Comparison of ENCODE assay signal across 8 cellular contexts in the genomic region with DNA sequence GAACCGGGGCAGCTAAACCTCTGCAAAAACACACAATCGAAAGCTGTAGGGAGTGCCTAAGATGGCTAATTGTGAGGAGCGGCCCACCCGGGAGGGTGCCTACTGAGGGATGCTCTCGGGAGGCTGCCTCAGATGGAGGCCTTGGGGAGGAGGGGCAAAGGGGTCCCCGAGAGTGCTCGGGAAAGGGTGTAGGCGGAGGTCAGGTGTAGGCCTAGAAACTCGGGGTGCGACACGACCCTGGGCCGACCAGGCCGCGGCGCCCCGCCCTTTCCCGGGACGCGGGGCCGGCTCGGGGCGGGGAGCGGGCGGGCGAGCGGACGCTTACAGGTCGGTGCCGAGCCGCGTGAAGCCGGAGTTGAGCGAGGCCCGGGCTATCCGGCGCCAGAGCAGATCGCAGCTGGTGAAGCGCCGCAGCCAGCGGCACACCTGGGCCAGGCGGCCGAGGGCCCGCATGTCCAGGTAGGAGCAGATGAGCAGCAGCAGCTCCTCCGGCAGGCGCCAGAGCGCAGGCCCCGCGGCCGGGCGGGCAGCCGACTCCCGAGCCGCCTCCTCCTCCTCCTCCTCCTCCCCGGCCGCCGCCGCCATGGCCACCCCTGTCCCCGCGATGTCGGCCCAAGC. TPM values are rescaled to one million over a fixed set of nuclear protein-coding genes. Genes with fewer than 3 reads are reported as not detected.
DNase-seq lines count a peak whose midpoint lies in the region; ATAC-seq, FAIRE-seq and TF ChIP-seq lines count a peak whose summit lies in the region.

No MANE protein-coding gene starts in this region.

- 1% methylated on average over 31 to 60 of the region's 60 CpGs for WGBS in pancreas, 2 donors

- H3K4me3 ChIP-seq in BLaER1 treated with 17β-estradiol and CSF1 and Interleukin-3, amounts not matched to agents 10 nM and 100 nM = peak overlapping the region; percentile 69 to 91 (median 86)
- H3K4me3 ChIP-seq in pancreas (peak overlapping the region; percentile 70 to 85 (median 82)), tibial artery (peak overlapping the region; percentile 73 to 88)

- ATAC-seq in GM19043 (IDR thresholded peaks at IDR 0.05; ENCODE audit: low read depth, unreplicated experiment) (peak; percentile 47), HG03354 (IDR thresholded peaks at IDR 0.05; ENCODE audit: poor library complexity, severe bottlenecking, unreplicated experiment) (peak; percentile 69), pancreas (peak; percentile 83 to 93 (median 86))

- H4K20me1 ChIP-seq in BLaER1 treated with 17β-estradiol and CSF1 and Interleukin-3, amounts not matched to agents 10 nM and 100 nM = peaks cover 3 to 35% (median 22%) of the 10 kb centered on the region in 11 experiments; a peak in 14 of 22 replicates

- H3K4me2 ChIP-seq in BLaER1 treated with 17β-estradiol and CSF1 and Interleukin-3, amounts not matched to agents 10 nM and 100 nM = peak overlapping the region; percentile 79 to 97 (median 86)

- peak; percentile 62; the same call in 1 of the 2 replicates for TF ChIP-seq POLR2A in Raji (IDR thresholded peaks at IDR 0.05; ENCODE audit: insufficient read depth, low read depth, low read length)

- peaks cover 21 to 39% (median 25%) of the 10 kb centered on the region in 10 experiments for H3K4me1 ChIP-seq in BLaER1 treated with 17β-estradiol and CSF1 and Interleukin-3, amounts not matched to agents 10 nM and 100 nM
- peaks cover 7 to 26% (median 25%) of the 10 kb centered on the region in 3 donors for H3K4me1 ChIP-seq in pancreas
- peaks cover 0 to 42% (median 19%) of the 10 kb centered on the region in 4 donors for H3K4me1 ChIP-seq in tibial artery

- intact Hi-C loops in head of caudate nucleus (cut with DNase I) = loop anchor here (10.0 kb wide), 1 partner anchor 49 kb away; no protein-coding TSS in a partner anchor
- intact Hi-C loops in pancreas (cut with DNase I) = no loop called here
- intact Hi-C loops in tibial artery (cut with DNase I; ENCODE audit: low total_unique reads) = no loop called here

- H3K36me3 ChIP-seq in BLaER1 treated with 17β-estradiol and CSF1 and Interleukin-3, amounts not matched to agents 10 nM and 100 nM = peaks cover 0 to 21% (median 4%) of the 10 kb centered on the region in 11 experiments; a peak in 9 of 22 replicates
- H3K36me3 ChIP-seq in pancreas (no peaks in the 10 kb centered on the region), tibial artery (no peaks in the 10 kb centered on the region)

- H3K27me3 ChIP-seq in BLaER1 treated with 17β-estradiol and CSF1 and Interleukin-3, amounts not matched to agents 10 nM and 100 nM = no peaks in the 10 kb centered on the region
- H3K27me3 ChIP-seq in pancreas = no peaks in the 10 kb centered on the region
- H3K27me3 ChIP-seq in tibial artery = no peaks in the 10 kb centered on the region

- peak overlapping the region; percentile 95 to 99 (median 98) for H3K27ac ChIP-seq in BLaER1 treated with 17β-estradiol and CSF1 and Interleukin-3, amounts not matched to agents 10 nM and 100 nM
- H3K27ac ChIP-seq in pancreas (peak overlapping the region; percentile 90 to 97 (median 97)), tibial artery (peak overlapping the region; percentile 97 to 99)

- TF ChIP-seq CTCF in pancreas (IDR thresholded peaks at IDR 0.05) (no peak), tibial artery (IDR thresholded peaks at IDR 0.05) (no peak)

- no peaks in the 10 kb centered on the region for H3K9me3 ChIP-seq in BLaER1 treated with 17β-estradiol and CSF1 and Interleukin-3, amounts not matched to agents 10 nM and 100 nM (replicated peaks in 1 of 11)
- H3K9me3 ChIP-seq in pancreas (no peaks in the 10 kb centered on the region), tibial artery (no peaks in the 10 kb centered on the region)

- no peak for FAIRE-seq in pancreas (lab: Jason Lieb, UNC)

- H3K9ac ChIP-seq in BLaER1 treated with 17β-estradiol and CSF1 and Interleukin-3, amounts not matched to agents 10 nM and 100 nM = peak overlapping the region; percentile 96 to 99 (median 99)

- DNase-seq in activated naive CD4-positive, alpha-beta T cell treated with anti-CD3 and anti-CD28 coated beads, Interleukin-2, amount 50 U/mL, for 16 hours = peak; percentile 63
- DNase-seq in head of caudate nucleus (peak; percentile 8 to 84 (median 69)), pancreas (peak; percentile 44 to 88 (median 68)), tibial artery (peak; percentile 46 to 80)

RNA-seq across cellular contexts. Expression of a gene that starts 0.8 kb away (rescaled TPM):
- total RNA-seq in pancreas = 10 to 100 TPM; 32.3 to 49.4 (median 40.0) TPM
- 10 to 100 TPM; 37.0 to 45.9 TPM for polyA plus RNA-seq in pancreas

Comparison
In these comparisons a context has a peak if more than half of its experiments do, and no peak if none do; other contexts are left out.
1. Peak in every context shown above with its lines: DNase-seq, ATAC-seq, H3K4me3 ChIP-seq and H3K27ac ChIP-seq.